Comparison of ENCODE assay signal across 8 cellular contexts in the genomic region with DNA sequence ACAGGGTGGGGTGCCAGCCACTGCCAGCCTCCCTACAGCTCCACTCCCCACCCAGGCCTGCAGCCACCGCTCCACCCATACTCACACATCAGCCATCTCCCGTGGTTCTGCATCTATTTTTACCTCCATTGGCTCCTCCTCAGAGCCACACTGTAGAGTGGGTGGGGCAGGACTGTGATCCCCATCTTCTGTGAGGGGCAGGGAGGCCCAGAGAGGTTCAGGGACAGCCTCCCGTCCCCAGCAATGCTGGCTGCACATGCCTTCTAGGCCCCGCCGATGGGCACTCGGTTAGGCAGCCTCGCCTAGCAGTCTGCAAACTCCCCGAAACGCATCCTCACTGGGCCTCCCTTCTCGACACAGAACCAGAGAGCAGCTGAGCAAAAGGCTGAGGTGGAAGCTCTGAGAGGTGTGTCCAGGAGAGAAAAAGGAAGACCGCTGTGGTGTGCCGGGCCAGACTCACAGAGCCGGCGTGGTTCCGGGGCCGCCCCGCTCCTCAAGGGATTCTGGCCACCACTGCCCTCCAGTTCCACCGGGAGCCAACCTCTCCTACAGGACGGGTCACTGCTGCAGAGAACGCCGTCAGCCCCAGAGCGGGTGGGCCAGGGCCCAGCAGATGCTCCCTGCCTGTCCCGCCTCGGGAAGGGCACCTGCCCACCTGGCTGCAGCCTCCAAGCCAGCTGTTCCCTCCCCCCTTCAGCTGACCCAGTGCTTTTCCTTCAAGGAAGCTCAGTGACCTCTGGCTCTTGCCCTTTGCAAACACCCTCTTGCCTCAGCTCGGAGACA.
DNase-seq lines count a peak whose midpoint lies in the region; TF ChIP-seq lines count a peak whose summit lies in the region.

No MANE protein-coding gene starts in this region.

- H3K36me3 Mint-ChIP-seq in activated naive CD8-positive, alpha-beta T cell treated with anti-CD3 and anti-CD28 coated beads for 36 hours = no peaks in the 10 kb centered on the region

- H3K4me1 Mint-ChIP-seq in activated naive CD8-positive, alpha-beta T cell treated with anti-CD3 and anti-CD28 coated beads for 36 hours = peaks cover 38% of the 10 kb centered on the region

- no peaks in the 10 kb centered on the region for H3K9me3 ChIP-seq in spleen

- intact Hi-C loops in spleen (cut with DNase I; ENCODE audit: low total_unique reads) = no loop called here

- peak overlapping the region; percentile 74 for H3K4me3 Mint-ChIP-seq in activated naive CD8-positive, alpha-beta T cell treated with anti-CD3 and anti-CD28 coated beads for 36 hours

- H3K27me3 ChIP-seq in spleen (replicated peaks in 1 of 7) = no peaks in the 10 kb centered on the region

- no peak for TF ChIP-seq CTCF in spleen (IDR thresholded peaks at IDR 0.05 in 8 of 11, conservative IDR thresholded peaks at IDR 0.05 in 3 of 11)

- H3K36me3 ChIP-seq in spleen = peaks cover 0 to 32% (median 0%) of the 10 kb centered on the region in 6 donors

- no peaks in the 10 kb centered on the region for H3K27me3 Mint-ChIP-seq in activated naive CD8-positive, alpha-beta T cell treated with anti-CD3 and anti-CD28 coated beads for 36 hours

- peak overlapping the region; percentile 76 to 95 (median 92) for H3K27ac ChIP-seq in spleen

- TF ChIP-seq POLR2A in spleen (IDR thresholded peaks at IDR 0.05) = no peak

- WGBS in spleen, 5 donors = 66 to 74% (median 71%) methylated on average over 13 to 25 of the region's 25 CpGs

- no peak overlapping the region for H3K27ac Mint-ChIP-seq in activated naive CD8-positive, alpha-beta T cell treated with anti-CD3 and anti-CD28 coated beads for 36 hours

- no peaks in the 10 kb centered on the region for H3K9me3 Mint-ChIP-seq in activated naive CD8-positive, alpha-beta T cell treated with anti-CD3 and anti-CD28 coated beads for 36 hours

- DNase-seq in NCI-H82 (lab: John Stamatoyannopoulos, UW) (peak; percentile 57), NCI-H82 treated with DMSO at 0.1 percent for 48 hours (lab: John Stamatoyannopoulos, UW; ENCODE audit: unreplicated experiment) (no peak), spleen (peak; percentile 84), EL (no peak)
- no peak for DNase-seq in activated naive CD8-positive, alpha-beta T cell treated with anti-CD3 and anti-CD28 coated beads for 36 hours
- no peak for DNase-seq in activated CD4-positive, CD25-positive, alpha-beta regulatory T cell (lab: John Stamatoyannopoulos, UW)
- no peak for DNase-seq in effector CD8-positive, alpha-beta T cell (lab: John Stamatoyannopoulos, UW)

- H3K4me3 ChIP-seq in iPS-11a (ENCODE audit: low read depth, low read length) (peak overlapping the region; percentile 43), spleen (peak overlapping the region; percentile 56 to 89 (median 72))

- peaks cover 16 to 86% (median 53%) of the 10 kb centered on the region in 6 donors for H3K4me1 ChIP-seq in spleen

Comparison
In these comparisons a context has a peak if more than half of its experiments do, and no peak if none do; other contexts are left out.
1. DNase-seq: peak in NCI-H82 (single experiment) and spleen (single experiment); none in NCI-H82 treated with DMSO at 0.1 percent for 48 hours (single experiment), activated naive CD8-positive, alpha-beta T cell treated with anti-CD3 and anti-CD28 coated beads for 36 hours (single experiment), activated CD4-positive, CD25-positive, alpha-beta regulatory T cell (0 of 4), effector CD8-positive, alpha-beta T cell (single experiment) and EL (single experiment).